ENCODE assay signal across 16 cellular contexts in genomic region chr2:218555527-218555926, GRCh38.
"Had no signal": no experiment of that assay in that cellular context is flagged by ENCODE, and none has a peak within 500 bp of the region (broad histone marks: within the 10 kb centered on the region; RNA-seq: fewer than 3 reads in every experiment).

No MANE protein-coding gene starts in this region.

- H3K27ac ChIP-seq: colonic mucosa, foreskin keratinocyte, tibial artery had no signal

- H3K9me3 Mint-ChIP-seq: activated CD4-positive, alpha-beta T cell treated with anti-CD3 and anti-CD28 coated beads, Interleukin-2, amount 10 ng/mL, durations not matched to agents 7 days and 5 days; brain; naive thymus-derived CD8-positive, alpha-beta T cell; stimulated activated naive B cell treated with anti-CD40 and anti-IgM and Interleukin-4, amounts not matched to agents 10 μg/mL and 1 μg/mL and 100 μg/mL, for 72 hours had no signal

- H3K27me3 ChIP-seq: colonic mucosa, foreskin keratinocyte, tibial artery had no signal

- H3K4me1 Mint-ChIP-seq: brain had no signal

- H3K27me3 Mint-ChIP-seq: activated CD4-positive, alpha-beta T cell treated with anti-CD3 and anti-CD28 coated beads, Interleukin-2, amount 10 ng/mL, durations not matched to agents 7 days and 5 days; brain; naive thymus-derived CD8-positive, alpha-beta T cell; stimulated activated naive B cell treated with anti-CD40 and anti-IgM and Interleukin-4, amounts not matched to agents 10 μg/mL and 1 μg/mL and 100 μg/mL, for 72 hours had no signal

- DNase-seq: activated CD4-positive, alpha-beta T cell treated with anti-CD3 and anti-CD28 coated beads, Interleukin-2, amount 10 ng/mL, durations not matched to agents 7 days and 5 days; activated naive CD4-positive, alpha-beta T cell treated with anti-CD3 and anti-CD28 coated beads, Interleukin-2, amount 50 U/mL, for 16 hours; amygdala; central memory CD4-positive, alpha-beta T cell; colonic mucosa; effector CD4-positive, alpha-beta T cell; foreskin keratinocyte; glutamatergic neuron; mucosa of descending colon; naive thymus-derived CD8-positive, alpha-beta T cell; posterior cingulate gyrus; retina; stimulated activated naive B cell treated with anti-CD40 and anti-IgM and Interleukin-4, amounts not matched to agents 10 μg/mL and 1 μg/mL and 100 μg/mL, for 72 hours; tibial artery had no signal

- H3K27ac Mint-ChIP-seq: activated CD4-positive, alpha-beta T cell treated with anti-CD3 and anti-CD28 coated beads, Interleukin-2, amount 10 ng/mL, durations not matched to agents 7 days and 5 days; stimulated activated naive B cell treated with anti-CD40 and anti-IgM and Interleukin-4, amounts not matched to agents 10 μg/mL and 1 μg/mL and 100 μg/mL, for 72 hours had no signal

- H3K4me3 ChIP-seq: colonic mucosa, mucosa of descending colon, tibial artery had no signal

- ATAC-seq: foreskin keratinocyte; left lobe of liver; mucosa of descending colon; naive thymus-derived CD8-positive, alpha-beta T cell; stimulated activated naive B cell treated with anti-CD40 and anti-IgM and Interleukin-4, amounts not matched to agents 10 μg/mL and 1 μg/mL and 100 μg/mL, for 72 hours had no signal

- H3K4me1 ChIP-seq: colonic mucosa, foreskin keratinocyte, tibial artery had no signal

- H3K4me3 Mint-ChIP-seq: activated CD4-positive, alpha-beta T cell treated with anti-CD3 and anti-CD28 coated beads, Interleukin-2, amount 10 ng/mL, durations not matched to agents 7 days and 5 days; brain; naive thymus-derived CD8-positive, alpha-beta T cell; stimulated activated naive B cell treated with anti-CD40 and anti-IgM and Interleukin-4, amounts not matched to agents 10 μg/mL and 1 μg/mL and 100 μg/mL, for 72 hours had no signal

- H3K9me3 ChIP-seq: colonic mucosa, mucosa of descending colon, tibial artery had no signal
